2 cellular contexts compared by ENCODE assay signal in genomic region chr2:88554189-88554588, GRCh38.
TF ChIP-seq lines count a peak whose summit lies in the region.

No MANE protein-coding gene starts in this region.

TF ChIP-seq in IMR-90, 13 proteins besides CTCF, POLR2A, EP300 and RAD21 (continued from another document):
- no peak for TF ChIP-seq SMC3 (IDR thresholded peaks at IDR 0.05; ENCODE audit: low read depth, low read length)
- TF ChIP-seq RFX5 (IDR thresholded peaks at IDR 0.05; ENCODE audit: low read depth, low read length): no peak
- TF ChIP-seq FOS (IDR thresholded peaks at IDR 0.05; ENCODE audit: low read depth, low read length): no peak

TF ChIP-seq in neural cell, 6 proteins besides CTCF, POLR2A, EP300 and RAD21 (continued from another document):
- no peak for TF ChIP-seq EZH2 (IDR thresholded peaks at IDR 0.05; ENCODE audit: borderline replicate concordance, insufficient read depth, low read length, poor library complexity, severe bottlenecking)
- TF ChIP-seq SMC3 (conservative IDR thresholded peaks at IDR 0.05; ENCODE audit: poor library complexity): peak; percentile 62
